In genomic region chr6:6688283-6688682, GRCh38 we compare ENCODE assay signal across 13 cellular contexts.
DNase-seq lines count a peak whose midpoint lies in the region; ATAC-seq and TF ChIP-seq lines count a peak whose summit lies in the region.
"Had no signal": no experiment of that assay in that cellular context is flagged by ENCODE, and none has a peak within 500 bp of the region (broad histone marks: within the 10 kb centered on the region; RNA-seq: fewer than 3 reads in every experiment).

No MANE protein-coding gene starts in this region.

- H3K36me3 ChIP-seq in body of pancreas (replicated peaks in 1 of 2; ENCODE audit: insufficient read depth in 1 of 2, low read depth in 2 of 2) (no peaks in the 10 kb centered on the region), mesenchymal stem cell (ENCODE audit: control insufficient read depth in 1 of 2, insufficient read depth in 2 of 2, low read depth in 1 of 2, low read length in 2 of 2) (no peaks in the 10 kb centered on the region)

- H3K27ac ChIP-seq in body of pancreas: peak overlapping the region in 3 of 4 donors; percentile 89 to 92 (median 90)
- H3K27ac ChIP-seq in mesenchymal stem cell (ENCODE audit: low read length, poor library complexity, severe bottlenecking): no peak overlapping the region

- H4K91ac ChIP-seq in mesenchymal stem cell (ENCODE audit: low read length): no peak overlapping the region

- WGBS in body of pancreas, 2 donors: 6 to 20% methylated on average over 1 of the region's 1 CpG
- WGBS in mesenchymal stem cell: no CpG with 5 or more reads among the region's 1 CpG

- no peak overlapping the region for H2BK5ac ChIP-seq in mesenchymal stem cell (ENCODE audit: low read depth, low read length, poor library complexity, severe bottlenecking)

- H3K4me3 ChIP-seq in NB4 (ENCODE audit: low read depth, low read length) (peak overlapping the region; percentile 4), body of pancreas (no peak overlapping the region), mesenchymal stem cell (ENCODE audit: insufficient read depth in 1 of 2, low read depth in 1 of 2, low read length in 2 of 2) (no peak overlapping the region)

- H3K9me3 ChIP-seq in body of pancreas (no peaks in the 10 kb centered on the region), mesenchymal stem cell (ENCODE audit: control insufficient read depth, low read length) (no peaks in the 10 kb centered on the region)

- no peak for TF ChIP-seq CTCF in NB4 (IDR thresholded peaks at IDR 0.05; ENCODE audit: low read depth, low read length)
- TF ChIP-seq CTCF in body of pancreas (IDR thresholded peaks at IDR 0.05): no peak

- no peak overlapping the region for H2AK5ac ChIP-seq in mesenchymal stem cell (ENCODE audit: low read length, severe bottlenecking)

- peaks cover 46% of the 10 kb centered on the region for H3K4me1 ChIP-seq in body of pancreas
- H3K4me1 ChIP-seq in mesenchymal stem cell (ENCODE audit: control insufficient read depth, insufficient read depth, low read depth, low read length): peaks cover 13% of the 10 kb centered on the region

- H3K27me3 ChIP-seq in body of pancreas: no peaks in the 10 kb centered on the region
- peaks cover 0 to 1% of the 10 kb centered on the region in 2 experiments for H3K27me3 ChIP-seq in mesenchymal stem cell (ENCODE audit: control insufficient read depth in 1 of 2, insufficient read depth in 1 of 2, low read length in 2 of 2)

- intact Hi-C loops in body of pancreas (cut with DNase I): no loop called here

- H3K4me2 ChIP-seq in mesenchymal stem cell (ENCODE audit: low read length, poor library complexity, severe bottlenecking): no peak overlapping the region

- H3K79me1 ChIP-seq in mesenchymal stem cell (replicated peaks; ENCODE audit: low read length, poor library complexity, severe bottlenecking): no peaks in the 10 kb centered on the region

- no peak overlapping the region for H4K8ac ChIP-seq in mesenchymal stem cell (ENCODE audit: low read length)

- no peak overlapping the region for H2BK12ac ChIP-seq in mesenchymal stem cell (ENCODE audit: low read length in 2 of 2)

- peak; percentile 30 for DNase-seq in ELF-1 (ENCODE audit: low read depth, low spot score)
- DNase-seq in NB4 (ENCODE audit: low read depth): peak; percentile 69
- DNase-seq in body of pancreas: no peak
- DNase-seq in mesenchymal stem cell: peak; percentile 38
- DNase-seq in cerebellar nuclear complex (lab: John Stamatoyannopoulos, UW): no peak
- DNase-seq in stimulated activated CD4-positive, alpha-beta T cell treated with anti-CD3 and anti-CD28 coated beads, Interleukin-2, amount 100 ng/mL, for 48 hours: no peak
- DNase-seq: activated CD4-positive, alpha-beta T cell treated with anti-CD3 and anti-CD28 coated beads for 1 hour; amniotic stem cell; glutamatergic neuron; IMR-90 had no signal

- H3K23ac ChIP-seq in mesenchymal stem cell (ENCODE audit: low read length in 2 of 2): no peak overlapping the region

- peak overlapping the region; percentile 70 for H3K9ac ChIP-seq in mesenchymal stem cell (ENCODE audit: low read length)

- no peak overlapping the region for H2BK15ac ChIP-seq in mesenchymal stem cell (ENCODE audit: low read depth, poor library complexity, severe bottlenecking)

- no peak overlapping the region for H3K4ac ChIP-seq in mesenchymal stem cell (ENCODE audit: low read depth in 1 of 2, low read length in 2 of 2)

- H2BK120ac ChIP-seq in mesenchymal stem cell (ENCODE audit: low read depth, low read length): no peak overlapping the region

- peak overlapping the region in 1 of 2 experiments; percentile 50 for H3K18ac ChIP-seq in mesenchymal stem cell (ENCODE audit: low read depth in 1 of 2, low read length in 2 of 2)

- TF ChIP-seq POLR2A in NB4 (IDR thresholded peaks at IDR 0.05; ENCODE audit: extremely low read depth, insufficient read length) (no peak), body of pancreas (IDR thresholded peaks at IDR 0.05) (no peak)

- H3K14ac ChIP-seq in mesenchymal stem cell (ENCODE audit: low read length in 2 of 2): no peak overlapping the region

- ATAC-seq in body of pancreas (no peak), HG03520 (IDR thresholded peaks at IDR 0.05; ENCODE audit: unreplicated experiment) (no peak), GM18867 (IDR thresholded peaks at IDR 0.05; ENCODE audit: unreplicated experiment) (no peak)
- ATAC-seq: Panc1 had no signal

- H2AFZ ChIP-seq in mesenchymal stem cell (ENCODE audit: low read depth, low read length): peak overlapping the region; percentile 16

Comparison
In these comparisons a context has a peak if more than half of its experiments do, and no peak if none do; other contexts are left out.
1. DNase-seq: peak in ELF-1 (single experiment), NB4 (single experiment) and mesenchymal stem cell (single experiment); none in body of pancreas (0 of 4), cerebellar nuclear complex (0 of 2) and stimulated activated CD4-positive, alpha-beta T cell treated with anti-CD3 and anti-CD28 coated beads, Interleukin-2, amount 100 ng/mL, for 48 hours (0 of 2).